ENCODE assay signal across 8 cellular contexts in the genomic region with DNA sequence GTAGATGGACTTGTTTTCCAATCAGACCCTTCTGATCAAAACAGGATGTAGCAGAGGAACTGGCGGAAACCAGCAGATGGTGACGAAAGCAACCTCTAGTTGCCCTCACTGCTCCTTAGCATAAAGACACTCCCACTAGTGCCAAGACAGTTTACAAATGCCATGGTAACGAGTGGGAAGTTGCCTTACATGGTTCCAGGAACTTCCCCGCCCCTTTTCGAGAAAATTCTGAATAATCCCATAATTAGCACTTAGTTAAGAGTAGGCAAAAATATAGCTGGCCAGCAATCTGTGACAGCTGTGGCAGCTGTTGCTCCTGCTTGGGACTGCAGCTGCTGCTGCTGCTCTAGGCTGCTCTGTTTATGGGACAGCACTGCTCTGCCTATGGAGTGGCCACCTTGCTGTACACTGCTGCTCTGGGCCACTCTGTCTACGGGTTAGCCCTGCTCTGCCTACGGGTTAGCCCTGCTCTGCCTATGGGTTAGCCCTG. TPM values are rescaled to one million over a fixed set of nuclear protein-coding genes. Genes with fewer than 3 reads are reported as not detected.
A peak's percentile ranks its signal among the peaks of the same experiment; 100 is the strongest.
DNase-seq lines count a peak whose midpoint lies in the region; ATAC-seq and TF ChIP-seq lines count a peak whose summit lies in the region.

No MANE protein-coding gene starts in this region.

- no peaks in the 10 kb centered on the region for H3K9me3 ChIP-seq in transverse colon

- peak; percentile 15 for DNase-seq in stimulated activated CD8-positive, alpha-beta memory T cell treated with anti-CD3 and anti-CD28 coated beads, Interleukin-12 subunit alpha, Interleukin-12 subunit beta, amount 100 ng/mL, for 1 hour (ENCODE audit: low read depth)
- DNase-seq in stimulated activated CD8-positive, alpha-beta memory T cell treated with anti-CD3 and anti-CD28 coated beads, Interleukin-4, amount 100 ng/mL, for 48 hours: no peak
- DNase-seq in T-helper 1 cell (peak; percentile 19 to 94 (median 41)), transverse colon (peak; percentile 36), foreskin keratinocyte (no peak), NCI-H1417 (lab: John Stamatoyannopoulos, UW) (no peak), ureter (ENCODE audit: low spot score) (no peak)
- DNase-seq in effector CD4-positive, alpha-beta T cell: peak; percentile 37

- H3K4me1 ChIP-seq in transverse colon (peaks cover 13 to 43% (median 22%) of the 10 kb centered on the region in 4 donors), foreskin keratinocyte (peaks cover 16% of the 10 kb centered on the region)

- TF ChIP-seq CTCF in transverse colon (IDR thresholded peaks at IDR 0.05) (no peak), foreskin keratinocyte (conservative IDR thresholded peaks at IDR 0.05) (no peak)

- H3K27me3 ChIP-seq in transverse colon (no peaks in the 10 kb centered on the region), foreskin keratinocyte (no peaks in the 10 kb centered on the region)

- H3K27ac ChIP-seq in transverse colon (peak overlapping the region in 1 of 4 donors; percentile 81), foreskin keratinocyte (no peak overlapping the region)

- H3K36me3 ChIP-seq in transverse colon: no peaks in the 10 kb centered on the region

- ATAC-seq in foreskin keratinocyte: no peak

- no peak overlapping the region for H3K4me3 ChIP-seq in transverse colon

- 86 to 100% methylated on average over 2 to 7 of the region's 7 CpGs for WGBS in transverse colon (ENCODE audit: low coverage in 1 of 2), 2 donors

- TF ChIP-seq POLR2A in transverse colon (IDR thresholded peaks at IDR 0.05): no peak

- intact Hi-C loops in transverse colon (cut with DNase I; ENCODE audit: low total_unique reads): no loop called here

- in situ Hi-C loops in transverse colon (cut with MboI; ENCODE audit: low pct_ligation_motif_present in 1 of 4, low pct_unique_long_range_greater_than_20kb in 1 of 4, low sequenced_read_pairs in 3 of 4): no loop called here

- TF ChIP-seq EP300 in transverse colon (IDR thresholded peaks at IDR 0.05; ENCODE audit: low read depth): no peak

RNA-seq across cellular contexts. Expression of gene SORL1, which starts 33.4 kb away (rescaled TPM):
- total RNA-seq in transverse colon (100 to 1,000 TPM in 3 of 4 donors, 10 to 100 TPM in 1; 81.6 to 338 (median 129) TPM), foreskin keratinocyte (67.1 and 71.9 TPM in 2 replicates), ureter (134 TPM)
- polyA plus RNA-seq in foreskin keratinocyte: 9.5 and 11.1 TPM in 2 replicates

Comparison
In these comparisons a context has a peak if more than half of its experiments do, and no peak if none do; other contexts are left out.
1. DNase-seq: peak in stimulated activated CD8-positive, alpha-beta memory T cell treated with anti-CD3 and anti-CD28 coated beads, Interleukin-12 subunit alpha, Interleukin-12 subunit beta, amount 100 ng/mL, for 1 hour (single experiment), T-helper 1 cell (5 of 5), effector CD4-positive, alpha-beta T cell (single experiment) and transverse colon (single experiment); none in stimulated activated CD8-positive, alpha-beta memory T cell treated with anti-CD3 and anti-CD28 coated beads, Interleukin-4, amount 100 ng/mL, for 48 hours (single experiment), foreskin keratinocyte (0 of 2), NCI-H1417 (0 of 3) and ureter (single experiment).